8 cellular contexts compared by ENCODE assay signal in genomic region chr15:78756781-78757635, GRCh38. TPM values are rescaled to one million over a fixed set of nuclear protein-coding genes. Genes with fewer than 3 reads are reported as not detected.
A peak's percentile ranks its signal among the peaks of the same experiment; 100 is the strongest.
DNase-seq lines count a peak whose midpoint lies in the region; ATAC-seq and TF ChIP-seq lines count a peak whose summit lies in the region.
"Not testable (repeated sequence)": the region's sequence is repeated elsewhere in the genome, so short reads cannot be mapped to it uniquely, and the experiment has no call there.

No MANE protein-coding gene starts in this region.

- DNase-seq in AG09319 (ENCODE audit: extremely low read depth, low read depth) = peak; percentile 28
- peak; percentile 98 for DNase-seq in NB4 (ENCODE audit: low read depth)
- peak; percentile 55 for DNase-seq in activated T-cell treated with anti-CD3 and anti-CD28 coated beads for 48 hours (ENCODE audit: low read depth)
- peak; percentile 72 for DNase-seq in medulla oblongata (ENCODE audit: extremely low spot score)
- peak; percentile 54 for DNase-seq in stimulated activated CD4-positive, alpha-beta T cell treated with anti-CD3 and anti-CD28 coated beads, Interleukin-4, amount 100 ng/mL, for 1 hour

- H3K27ac ChIP-seq in esophagus (ENCODE audit: low read depth in 2 of 2, low read length in 1 of 2) = peak overlapping the region; percentile 80 to 92

- TF ChIP-seq CTCF in AG09319 (IDR thresholded peaks at IDR 0.05; ENCODE audit: low read depth, low read length); NB4 (IDR thresholded peaks at IDR 0.05; ENCODE audit: low read depth, low read length): not testable (repeated sequence)

- peak overlapping the region; percentile 32 for H3K4me3 ChIP-seq in NB4 (ENCODE audit: low read depth, low read length)
- not testable (repeated sequence) for H3K4me3 ChIP-seq in esophagus (ENCODE audit: low read depth in 1 of 2, low read length in 2 of 2)

- ATAC-seq in GM19025 (IDR thresholded peaks at IDR 0.05; ENCODE audit: low read depth, unreplicated experiment) (peak; percentile 60), HG02884 (IDR thresholded peaks at IDR 0.05; ENCODE audit: unreplicated experiment) (peak; percentile 63)

- not testable (repeated sequence) for H3K27me3 ChIP-seq in esophagus (ENCODE audit: control insufficient read depth in 1 of 2, insufficient read depth in 2 of 2, low read length in 2 of 2)

- H3K9me3 ChIP-seq in esophagus (ENCODE audit: control insufficient read depth in 2 of 2, insufficient read depth in 1 of 2, low read depth in 1 of 2, low read length in 1 of 2) = not testable (repeated sequence)

- not testable (repeated sequence) for H3K4me1 ChIP-seq in esophagus (ENCODE audit: control insufficient read depth in 2 of 2, insufficient read depth in 2 of 2, low read length in 1 of 2)

- TF ChIP-seq POLR2A in NB4 (IDR thresholded peaks at IDR 0.05; ENCODE audit: extremely low read depth, insufficient read length) = not testable (repeated sequence)

- 31 to 53% methylated on average over 23 to 24 of the region's 25 CpGs for WGBS in esophagus, 2 donors

- H3K36me3 ChIP-seq in esophagus (ENCODE audit: control insufficient read depth in 2 of 2, insufficient read depth in 2 of 2, low read length in 1 of 2) = not testable (repeated sequence)

RNA-seq across cellular contexts. Expression of gene ADAMTS7, which starts 54.3 kb away (rescaled TPM):
- polyA plus RNA-seq in esophagus = under 1 TPM; 0.45 to 0.63 TPM

Comparison
In these comparisons a context has a peak if more than half of its experiments do, and no peak if none do; other contexts are left out.
1. DNase-seq: peak in every context shown above with its lines; median percentile 98 in NB4; 72 in medulla oblongata; 55 in activated T-cell treated with anti-CD3 and anti-CD28 coated beads for 48 hours; 54 in stimulated activated CD4-positive, alpha-beta T cell treated with anti-CD3 and anti-CD28 coated beads, Interleukin-4, amount 100 ng/mL, for 1 hour; 28 in AG09319.